Comparison of ENCODE assay signal across 8 cellular contexts in the genomic region with DNA sequence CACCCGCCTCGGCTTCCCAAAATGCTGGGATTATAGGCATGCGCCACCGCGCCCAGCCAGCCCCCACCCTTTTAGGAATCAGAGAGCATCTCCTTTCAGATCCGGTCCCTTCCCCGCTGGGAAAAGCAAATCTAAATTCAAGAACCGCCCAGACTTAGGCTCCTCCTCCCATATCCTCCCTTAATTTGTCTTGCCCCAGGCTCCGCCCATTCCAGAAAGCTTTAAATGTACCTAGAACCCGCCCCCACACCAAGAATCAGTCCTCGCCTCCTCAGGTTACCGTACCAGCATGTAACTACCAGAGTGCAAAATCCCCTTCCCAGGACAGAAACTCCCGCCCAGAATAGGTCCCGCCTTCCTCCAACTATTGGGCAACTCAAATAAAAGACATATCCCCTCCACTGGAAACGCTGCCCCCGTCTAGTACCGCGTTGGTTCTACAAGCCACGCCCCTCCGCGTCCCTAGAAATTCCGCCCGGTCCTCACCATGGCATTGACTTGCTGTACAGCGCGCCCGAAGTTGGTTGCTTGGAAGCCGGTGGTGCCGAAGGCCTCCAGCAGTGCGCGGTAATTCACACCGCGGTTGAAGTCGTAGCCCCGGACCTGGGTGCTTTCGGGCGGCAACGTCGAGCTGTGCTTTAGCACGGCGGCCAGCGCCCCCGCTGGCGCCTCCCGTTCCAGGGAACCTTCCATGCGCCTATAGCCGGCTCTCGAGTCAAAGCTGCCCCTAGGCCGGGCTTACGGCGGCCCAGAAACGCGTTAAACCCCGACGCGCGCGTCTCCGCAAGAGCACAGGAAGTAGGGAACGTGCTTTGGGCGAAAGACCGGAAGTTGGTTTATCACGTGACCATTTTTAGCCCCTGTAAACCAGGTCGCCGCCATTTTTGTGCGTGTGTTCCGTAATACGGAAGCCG. TPM values are rescaled to one million over a fixed set of nuclear protein-coding genes. Genes with fewer than 3 reads are reported as not detected.
DNase-seq lines count a peak whose midpoint lies in the region; ATAC-seq and TF ChIP-seq lines count a peak whose summit lies in the region.

A gene (minus strand): TSS at position 807 of the 914 bp plus-strand sequence. CDS start 114 bp downstream, at position 693.

- peak within 1 kb of the TSS; percentile 83 to 99 (median 97) for H3K27ac Mint-ChIP-seq in CD4-positive, alpha-beta memory T cell

- ATAC-seq in GM19463 (IDR thresholded peaks at IDR 0.05; ENCODE audit: unreplicated experiment) (peak; percentile 68), lung (ENCODE audit: insufficient read depth, low FRiP score) (peak; percentile 83)

- intact Hi-C loops in CD4-positive, alpha-beta memory T cell (cut with micrococcal nuclease), result loop anchor here (1.0 to 5.0 kb wide), 6 partner anchors 12 to 69 kb away; a partner anchor contains a TSS

- CTCF ChIA-PET in CD4-positive, alpha-beta memory T cell (lab: Charles Lee; ENCODE audit: partially characterized antibody), result interaction anchor here (0.7 to 1.8 kb wide), 9 partner anchors 9 to 1897 kb away, joined by 3 to 7 read pairs (median 4); a partner anchor contains a TSS

- 0% methylated on average over 63 to 68 of the region's 68 CpGs for WGBS in lung, 2 donors

- peak within 1 kb of the TSS; percentile 73 to 98 for H3K4me3 ChIP-seq in CD4-positive, alpha-beta memory T cell (ENCODE audit: low read length in 2 of 2)
- H3K4me3 ChIP-seq in lung, result peak within 1 kb of the TSS; percentile 75

- DNase-seq in CD4-positive, alpha-beta memory T cell, result peak; percentile 90 to 96 (median 94)
- peak; percentile 94 for DNase-seq in HS-27A (ENCODE audit: low read depth)
- peak; percentile 55 for DNase-seq in NK-92 (lab: John Stamatoyannopoulos, UW; ENCODE audit: unreplicated experiment)
- DNase-seq in activated CD8-positive, alpha-beta memory T cell treated with anti-CD3 and anti-CD28 coated beads for 1 hour (ENCODE audit: extremely low read depth in 1 of 2, low read depth in 1 of 2), result peak; percentile 72 to 86
- DNase-seq in effector CD8-positive, alpha-beta T cell (lab: John Stamatoyannopoulos, UW), result peak; percentile 83
- DNase-seq in lung (ENCODE audit: low spot score), result peak; percentile 95
- DNase-seq in stimulated activated CD4-positive, alpha-beta T cell treated with anti-CD3 and anti-CD28 coated beads, TNF-alpha, amount 100 ng/mL, for 4 hours (ENCODE audit: low read depth in 3 of 3), result peak; percentile 74 to 85 (median 80)

- H3K9me3 ChIP-seq in CD4-positive, alpha-beta memory T cell (ENCODE audit: control insufficient read depth in 1 of 2, low read length in 2 of 2), result no peaks in the 10 kb centered on the region
- no peaks in the 10 kb centered on the region for H3K9me3 ChIP-seq in lung (ENCODE audit: control insufficient read depth in 2 of 2, insufficient read depth in 1 of 2, low read length in 1 of 2)

- TF ChIP-seq CTCF in lung (IDR thresholded peaks at IDR 0.05; ENCODE audit: control extremely low read depth, extremely low read depth), result no peak

- H3K4me1 ChIP-seq in CD4-positive, alpha-beta memory T cell (ENCODE audit: insufficient read depth, low read length), result peaks cover 21% of the 10 kb centered on the region
- no peaks in the 10 kb centered on the region for H3K4me1 ChIP-seq in lung (ENCODE audit: control insufficient read depth in 2 of 2, insufficient read depth in 2 of 2, low read length in 2 of 2)

- H3K27me3 ChIP-seq in CD4-positive, alpha-beta memory T cell (ENCODE audit: insufficient read depth, low read length), result no peaks in the 10 kb centered on the region
- no peaks in the 10 kb centered on the region for H3K27me3 ChIP-seq in lung (ENCODE audit: control insufficient read depth, insufficient read depth)

- peaks cover 23 to 38% of the 10 kb centered on the region in 2 donors for H3K36me3 Mint-ChIP-seq in CD4-positive, alpha-beta memory T cell

- no peaks in the 10 kb centered on the region for H3K27me3 Mint-ChIP-seq in CD4-positive, alpha-beta memory T cell

- H3K4me1 Mint-ChIP-seq in CD4-positive, alpha-beta memory T cell, result peaks cover 11 to 35% (median 25%) of the 10 kb centered on the region in 4 donors

- H3K36me3 ChIP-seq in CD4-positive, alpha-beta memory T cell (ENCODE audit: insufficient read depth, low read length), result peaks cover 33% of the 10 kb centered on the region
- peaks cover 3 to 26% of the 10 kb centered on the region in 2 donors for H3K36me3 ChIP-seq in lung (ENCODE audit: control insufficient read depth in 2 of 2, insufficient read depth in 2 of 2, low read length in 2 of 2)

- H3K27ac ChIP-seq in CD4-positive, alpha-beta memory T cell (ENCODE audit: low read depth, low read length), result peak within 1 kb of the TSS; percentile 98
- H3K27ac ChIP-seq in lung (ENCODE audit: low read depth in 1 of 2, low read length in 1 of 2), result peak within 1 kb of the TSS; percentile 94 to 96

- H3K9me3 Mint-ChIP-seq in CD4-positive, alpha-beta memory T cell, result no peaks in the 10 kb centered on the region

- H3K4me3 Mint-ChIP-seq in CD4-positive, alpha-beta memory T cell, result peak within 1 kb of the TSS; percentile 90 to 99 (median 98)

- POLR2A ChIA-PET in CD4-positive, alpha-beta memory T cell (lab: Charles Lee; ENCODE audit: partially characterized antibody), result interaction anchor here (0.7 to 3.4 kb wide), 26 partner anchors 9 to 757 kb away, joined by 3 to 35 read pairs (median 4); a partner anchor contains a TSS

RNA-seq across cellular contexts. Expression of the gene that starts here (rescaled TPM):
- 100 to 1,000 TPM; 195 to 197 TPM for total RNA-seq in CD4-positive, alpha-beta memory T cell
- polyA plus RNA-seq in CD4-positive, alpha-beta memory T cell, result 10 to 100 TPM; 77.3 to 91.7 TPM
- total RNA-seq in lung, result 10 to 100 TPM; 65.0 to 78.8 TPM
- 10 to 100 TPM; 70.7 to 80.8 TPM for polyA plus RNA-seq in lung

Comparison
In these comparisons a context has a peak if more than half of its experiments do, and no peak if none do; other contexts are left out.
1. Peak in every context shown above with its lines: DNase-seq, ATAC-seq, H3K4me3 ChIP-seq and H3K27ac ChIP-seq.